In the genomic region with DNA sequence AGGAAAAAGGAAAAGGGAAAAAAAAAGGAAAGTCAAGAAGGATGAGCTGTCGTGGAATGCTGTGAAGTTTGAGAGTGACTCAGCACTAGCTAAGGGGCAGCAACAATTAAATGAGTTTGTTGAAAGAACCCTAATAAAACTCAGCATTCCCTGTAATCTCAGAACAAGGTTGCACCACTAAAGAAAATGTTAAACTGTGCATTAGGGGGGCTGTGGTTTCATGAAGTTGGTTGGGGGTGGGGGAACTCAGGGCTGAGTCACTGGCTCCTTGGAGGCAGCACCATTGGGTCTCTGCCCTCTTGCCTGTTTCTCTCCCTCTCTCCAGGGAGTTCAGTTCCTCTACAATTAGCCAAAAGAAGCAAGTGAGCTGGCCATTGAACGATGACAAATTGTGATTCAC, we compare ENCODE assay signal across 12 cellular contexts.
DNase-seq lines count a peak whose midpoint lies in the region; ATAC-seq and TF ChIP-seq lines count a peak whose summit lies in the region.
"Had no signal": no experiment of that assay in that cellular context is flagged by ENCODE, and none has a peak within 500 bp of the region (broad histone marks: within the 10 kb centered on the region; RNA-seq: fewer than 3 reads in every experiment).

No MANE protein-coding gene starts in this region.

- no peak for TF ChIP-seq EP300 in sigmoid colon (IDR thresholded peaks at IDR 0.05)

- DNase-seq in ELR (ENCODE audit: low read depth) (peak; percentile 98), fibroblast of the aortic adventitia (ENCODE audit: low read depth) (peak; percentile 97), sigmoid colon (no peak), NCI-H1694 treated with DMSO at 0.1 percent for 48 hours (lab: John Stamatoyannopoulos, UW) (no peak), posterior cingulate gyrus (no peak)
- DNase-seq in stimulated activated CD4-positive, alpha-beta T cell treated with anti-CD3 and anti-CD28 coated beads, Interleukin-1b, Interleukin-23, amount 100 ng/mL, for 48 hours = no peak
- DNase-seq: activated naive CD4-positive, alpha-beta T cell; NCI-H2227 treated with DMSO at 0.1 percent for 48 hours; retina; stimulated activated naive CD8-positive, alpha-beta T cell treated with anti-CD3 and anti-CD28 coated beads, Interleukin-15, amount 100 ng/mL, for 72 hours had no signal

- H3K4me3 ChIP-seq in fibroblast of the aortic adventitia (ENCODE audit: low read depth, low read length) (peak overlapping the region; percentile 75), sigmoid colon (no peak overlapping the region)

- no peaks in the 10 kb centered on the region for H3K27me3 ChIP-seq in sigmoid colon

- H3K36me3 ChIP-seq in sigmoid colon = no peaks in the 10 kb centered on the region

- peak overlapping the region; percentile 43 to 69 (median 61) for H3K27ac ChIP-seq in sigmoid colon

- ATAC-seq in SK-N-SH treated with all-trans-retinoic acid at 6 μM for 48 hours (peak; percentile 80), GM19023 (IDR thresholded peaks at IDR 0.05; ENCODE audit: unreplicated experiment) (no peak)
- ATAC-seq: stimulated activated naive CD8-positive, alpha-beta T cell treated with anti-CD3 and anti-CD28 coated beads, Interleukin-15, amount 100 ng/mL, for 72 hours had no signal

- TF ChIP-seq POLR2A in sigmoid colon (IDR thresholded peaks at IDR 0.05) = no peak

- TF ChIP-seq CTCF in fibroblast of the aortic adventitia (IDR thresholded peaks at IDR 0.05; ENCODE audit: insufficient read depth, low read length) = no peak
- TF ChIP-seq CTCF in sigmoid colon (IDR thresholded peaks at IDR 0.05) = no peak

- intact Hi-C loops in sigmoid colon (cut with DNase I) = no loop called here
- intact Hi-C loops in posterior cingulate gyrus (cut with DNase I) = no loop called here

- H3K9me3 ChIP-seq in sigmoid colon = no peaks in the 10 kb centered on the region

- WGBS in sigmoid colon, 2 donors = 45 to 48% methylated on average over 2 of the region's 2 CpGs

- peaks cover 0 to 28% (median 19%) of the 10 kb centered on the region in 4 donors for H3K4me1 ChIP-seq in sigmoid colon

TF ChIP-seq in SK-N-SH treated with all-trans-retinoic acid at 6 μM for 48 hours, 23 proteins besides CTCF, POLR2A, EP300 and RAD21:
- TF ChIP-seq ZNF70 (CRISPR knock-in tag; IDR thresholded peaks at IDR 0.05) (no peak), ZFP3 (CRISPR knock-in tag; IDR thresholded peaks at IDR 0.05) (0 out of 2 replicates have a peak, but pooled peaks have one; percentile 23)
- TF ChIP-seq, protein P1, sequence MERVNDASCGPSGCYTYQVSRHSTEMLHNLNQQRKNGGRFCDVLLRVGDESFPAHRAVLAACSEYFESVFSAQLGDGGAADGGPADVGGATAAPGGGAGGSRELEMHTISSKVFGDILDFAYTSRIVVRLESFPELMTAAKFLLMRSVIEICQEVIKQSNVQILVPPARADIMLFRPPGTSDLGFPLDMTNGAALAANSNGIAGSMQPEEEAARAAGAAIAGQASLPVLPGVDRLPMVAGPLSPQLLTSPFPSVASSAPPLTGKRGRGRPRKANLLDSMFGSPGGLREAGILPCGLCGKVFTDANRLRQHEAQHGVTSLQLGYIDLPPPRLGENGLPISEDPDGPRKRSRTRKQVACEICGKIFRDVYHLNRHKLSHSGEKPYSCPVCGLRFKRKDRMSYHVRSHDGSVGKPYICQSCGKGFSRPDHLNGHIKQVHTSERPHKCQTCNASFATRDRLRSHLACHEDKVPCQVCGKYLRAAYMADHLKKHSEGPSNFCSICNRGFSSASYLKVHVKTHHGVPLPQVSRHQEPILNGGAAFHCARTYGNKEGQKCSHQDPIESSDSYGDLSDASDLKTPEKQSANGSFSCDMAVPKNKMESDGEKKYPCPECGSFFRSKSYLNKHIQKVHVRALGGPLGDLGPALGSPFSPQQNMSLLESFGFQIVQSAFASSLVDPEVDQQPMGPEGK (CRISPR knock-in tag; IDR thresholded peaks at IDR 0.05; ENCODE audit: borderline replicate concordance) = peak; percentile 28; the same call in 1 of the 2 replicates

Comparison
In these comparisons a context has a peak if more than half of its experiments do, and no peak if none do; other contexts are left out.
1. DNase-seq: peak in ELR (single experiment) and fibroblast of the aortic adventitia (single experiment); none in sigmoid colon (single experiment), stimulated activated CD4-positive, alpha-beta T cell treated with anti-CD3 and anti-CD28 coated beads, Interleukin-1b, Interleukin-23, amount 100 ng/mL, for 48 hours (single experiment), NCI-H1694 treated with DMSO at 0.1 percent for 48 hours (single experiment) and posterior cingulate gyrus (0 of 10).